25 cellular contexts compared by ENCODE assay signal in genomic region chr3:148450819-148451218, GRCh38.
A peak's percentile ranks its signal among the peaks of the same experiment; 100 is the strongest.
DNase-seq lines count a peak whose midpoint lies in the region; ATAC-seq, FAIRE-seq and TF ChIP-seq lines count a peak whose summit lies in the region.
"Had no signal": no experiment of that assay in that cellular context is flagged by ENCODE, and none has a peak within 500 bp of the region (broad histone marks: within the 10 kb centered on the region; RNA-seq: fewer than 3 reads in every experiment).

No MANE protein-coding gene starts in this region.

- peaks cover 17% of the 10 kb centered on the region for H3K4me1 Mint-ChIP-seq in Calu3 (ENCODE audit: low read depth, unreplicated experiment)
- H3K4me1 Mint-ChIP-seq: activated B cell treated with CpG ODN at 0.5 μM for 24 hours had no signal

- intact Hi-C loops in Calu3 (cut with micrococcal nuclease; ENCODE audit: unreplicated experiment): loop anchor here (10.0 kb wide), 1 partner anchor 356 kb away; no protein-coding TSS in a partner anchor

- no peak overlapping the region for H3K9ac ChIP-seq in neuronal stem cell (ENCODE audit: low read depth, low read length, poor library complexity)

- H3K23ac ChIP-seq in neuronal stem cell (ENCODE audit: low read depth, low read length, poor library complexity): no peak overlapping the region

- no peak overlapping the region for H2BK15ac ChIP-seq in neuronal stem cell (ENCODE audit: low read length)

- no peaks in the 10 kb centered on the region for H3K9me3 Mint-ChIP-seq in Calu3 (ENCODE audit: low read depth, unreplicated experiment)
- H3K9me3 Mint-ChIP-seq: activated B cell treated with CpG ODN at 0.5 μM for 24 hours, endodermal cell, mesothelial cell of epicardium had no signal

- CTCF ChIA-PET in Calu3 (lab: Charles Lee): interaction anchor here (0.5 to 0.7 kb wide), 4 partner anchors 16 to 272 kb away, joined by 3 to 10 read pairs (median 3); no protein-coding TSS in a partner anchor

- H3K4ac ChIP-seq in neuronal stem cell (ENCODE audit: low read length): no peak overlapping the region

- no peak overlapping the region for H4K8ac ChIP-seq in neuronal stem cell (ENCODE audit: low read depth, low read length)

- H3K4me1 ChIP-seq in neuronal stem cell (ENCODE audit: control insufficient read depth in 2 of 2, insufficient read depth in 1 of 2, low read depth in 1 of 2, low read length in 2 of 2): peaks cover 0 to 4% of the 10 kb centered on the region in 2 donors
- H3K4me1 ChIP-seq: tibial artery had no signal

- H3K18ac ChIP-seq in neuronal stem cell (ENCODE audit: low read length): no peak overlapping the region

- no peaks in the 10 kb centered on the region for H3K79me1 ChIP-seq in neuronal stem cell (ENCODE audit: low read depth, low read length)

- no peaks in the 10 kb centered on the region for H3K9me3 ChIP-seq in neuronal stem cell (replicated peaks in 1 of 2; ENCODE audit: control insufficient read depth in 2 of 2, insufficient read depth in 1 of 2, low read depth in 1 of 2, low read length in 2 of 2)
- H3K9me3 ChIP-seq: Caco-2, tibial artery had no signal

- H3K27me3 ChIP-seq in neuronal stem cell (ENCODE audit: control insufficient read depth in 3 of 3, insufficient read depth in 3 of 3, low read depth in 1 of 3, low read length in 3 of 3): no peaks in the 10 kb centered on the region
- H3K27me3 ChIP-seq: brain microvascular endothelial cell, tibial artery had no signal

- H3K36me3 ChIP-seq in neuronal stem cell (replicated peaks in 1 of 2; ENCODE audit: control insufficient read depth in 2 of 2, insufficient read depth in 2 of 2, low read length in 2 of 2): no peaks in the 10 kb centered on the region
- H3K36me3 ChIP-seq: brain microvascular endothelial cell, tibial artery had no signal

- BruUV-seq in Calu3 (replicated peaks; lab: Mats Ljungman, UMichigan): no TSS peak

- no peak for TF ChIP-seq POLR2A in H54 (IDR thresholded peaks at IDR 0.05; ENCODE audit: low read depth, low read length)

- TF ChIP-seq CTCF in Calu3 (IDR thresholded peaks at IDR 0.05; ENCODE audit: unreplicated experiment): no peak

- no peak overlapping the region for H3K27ac ChIP-seq in neuronal stem cell (replicated peaks; ENCODE audit: low read length)
- H3K27ac ChIP-seq: brain microvascular endothelial cell, tibial artery had no signal

- H2BK5ac ChIP-seq in neuronal stem cell (ENCODE audit: low read length): no peak overlapping the region

- no peak overlapping the region for H2AK5ac ChIP-seq in neuronal stem cell (ENCODE audit: low read depth, low read length)

- FAIRE-seq in H54 (lab: Jason Lieb, UNC): peak; percentile 87

- H3K4me3 Mint-ChIP-seq in Calu3 (ENCODE audit: low read depth, unreplicated experiment): no peak overlapping the region
- H3K4me3 Mint-ChIP-seq: activated B cell treated with CpG ODN at 0.5 μM for 24 hours, endodermal cell, mesothelial cell of epicardium had no signal

- no peak overlapping the region for H2BK12ac ChIP-seq in neuronal stem cell (ENCODE audit: low read length)

- H3K36me3 Mint-ChIP-seq in Calu3 (ENCODE audit: insufficient read depth, unreplicated experiment): no peaks in the 10 kb centered on the region
- H3K36me3 Mint-ChIP-seq: mesothelial cell of epicardium had no signal

- DNase-seq in Calu3 (peak; percentile 15), H54 (ENCODE audit: insufficient read length, low spot score) (no peak), SW480 (ENCODE audit: low spot score) (peak; percentile 7), neuronal stem cell (ENCODE audit: low spot score) (no peak), COLO668 (lab: John Stamatoyannopoulos, UW; ENCODE audit: unreplicated experiment) (no peak)
- DNase-seq: activated B cell treated with CpG ODN at 0.5 μM for 24 hours; activated CD4-positive, alpha-beta T cell treated with anti-CD3 and anti-CD28 coated beads, Interleukin-2, amount 50 U/mL, for 48 hours; activated effector memory CD4-positive, alpha-beta T cell treated with anti-CD3 and anti-CD28 coated beads, Interleukin-2, amount 50 U/mL, for 16 hours; brain microvascular endothelial cell; endodermal cell; GOT3; Karpas-422; NCI-H1048; NCI-H2081 treated with DMSO at 0.1 percent for 48 hours; NCI-H526 treated with DMSO at 0.1 percent for 48 hours; small intestine; stimulated activated CD4-positive, alpha-beta T cell treated with anti-CD3 and anti-CD28 coated beads, Interleukin-2, amount 100 ng/mL, for 48 hours; stimulated activated naive CD4-positive, alpha-beta T cell treated with Interleukin-2 at 50 U/mL for 16 hours; T-helper 2 cell; tibial artery had no signal

- H2AFZ ChIP-seq in neuronal stem cell (ENCODE audit: low read length): peak overlapping the region; percentile 36

- ATAC-seq in HG03432 (IDR thresholded peaks at IDR 0.05; ENCODE audit: unreplicated experiment) (no peak), GM18909 (IDR thresholded peaks at IDR 0.05; ENCODE audit: poor library complexity, unreplicated experiment) (no peak)
- ATAC-seq: left colon had no signal

- WGBS in neuronal stem cell (ENCODE audit: extremely low coverage in 2 of 2, insufficient read length in 2 of 2, insufficient replicate concordance in 1 of 2), 2 donors: no CpG with 5 or more reads among the region's 5 CpGs

- H2BK120ac ChIP-seq in neuronal stem cell (ENCODE audit: low read depth, low read length): no peak overlapping the region

- H3K14ac ChIP-seq in neuronal stem cell (ENCODE audit: low read length): peak overlapping the region; percentile 38

- H3K27me3 Mint-ChIP-seq in Calu3 (ENCODE audit: unreplicated experiment): no peaks in the 10 kb centered on the region
- H3K27me3 Mint-ChIP-seq: activated B cell treated with CpG ODN at 0.5 μM for 24 hours had no signal

- H4K91ac ChIP-seq in neuronal stem cell (ENCODE audit: low read depth, low read length, poor library complexity): no peak overlapping the region

- H3K27ac Mint-ChIP-seq in Calu3 (ENCODE audit: unreplicated experiment): peak overlapping the region; percentile 26
- H3K27ac Mint-ChIP-seq: activated B cell treated with CpG ODN at 0.5 μM for 24 hours, endodermal cell, mesothelial cell of epicardium had no signal

- H3K4me2 ChIP-seq in neuronal stem cell (ENCODE audit: insufficient read depth, low read length, poor library complexity, severe bottlenecking): no peak overlapping the region

- no peak overlapping the region for H3K4me3 ChIP-seq in neuronal stem cell (ENCODE audit: low read length in 2 of 2)
- H3K4me3 ChIP-seq: tibial artery had no signal

Comparison
In these comparisons a context has a peak if more than half of its experiments do, and no peak if none do; other contexts are left out.
1. DNase-seq: peak in Calu3 (single experiment) and SW480 (single experiment); none in H54 (single experiment), neuronal stem cell (single experiment) and COLO668 (single experiment).